Comparison of ENCODE assay signal across 13 cellular contexts in the genomic region with DNA sequence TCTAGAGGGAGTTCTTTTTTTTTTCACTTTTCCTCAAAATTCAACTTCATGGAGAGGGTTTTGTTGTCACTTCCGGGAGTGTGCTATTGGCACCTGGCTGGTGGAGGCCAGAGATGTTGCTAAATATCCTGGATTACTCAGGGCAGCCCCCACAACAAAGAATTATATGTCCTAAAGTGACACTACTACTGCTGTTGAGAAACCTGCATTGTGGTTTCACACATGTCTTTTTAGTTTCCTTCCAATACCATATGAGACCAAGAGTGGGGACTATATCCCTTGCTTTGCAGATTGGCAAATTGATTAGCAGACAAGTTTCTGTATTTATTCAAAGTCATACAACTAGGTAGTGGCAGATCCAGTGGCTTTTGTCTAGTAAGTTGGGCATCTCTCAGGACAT.
DNase-seq lines count a peak whose midpoint lies in the region; ATAC-seq and TF ChIP-seq lines count a peak whose summit lies in the region.
"Had no signal": no experiment of that assay in that cellular context is flagged by ENCODE, and none has a peak within 500 bp of the region (broad histone marks: within the 10 kb centered on the region; RNA-seq: fewer than 3 reads in every experiment).

No MANE protein-coding gene starts in this region.

- no peaks in the 10 kb centered on the region for H3K4me1 Mint-ChIP-seq in activated CD8-positive, alpha-beta T cell treated with anti-CD3 and anti-CD28 coated beads for 36 hours (ENCODE audit: low read depth)

- H3K27ac Mint-ChIP-seq in activated CD8-positive, alpha-beta T cell treated with anti-CD3 and anti-CD28 coated beads for 36 hours, result no peak overlapping the region

- peak; percentile 66 for ATAC-seq in GM18520 (IDR thresholded peaks at IDR 0.05; ENCODE audit: unreplicated experiment)
- ATAC-seq in GM21367 (IDR thresholded peaks at IDR 0.05; ENCODE audit: unreplicated experiment), result peak; percentile 68
- ATAC-seq in HG02885 (IDR thresholded peaks at IDR 0.05; ENCODE audit: poor library complexity, unreplicated experiment), result peak; percentile 69
- ATAC-seq in HG03520 (IDR thresholded peaks at IDR 0.05; ENCODE audit: unreplicated experiment), result peak; percentile 75
- ATAC-seq in activated CD8-positive, alpha-beta T cell treated with anti-CD3 and anti-CD28 coated beads for 36 hours, result no peak
- ATAC-seq: HepG2 had no signal

- no peaks in the 10 kb centered on the region for H3K36me3 Mint-ChIP-seq in activated CD8-positive, alpha-beta T cell treated with anti-CD3 and anti-CD28 coated beads for 36 hours (ENCODE audit: low read depth)

- no peaks in the 10 kb centered on the region for H3K27me3 Mint-ChIP-seq in activated CD8-positive, alpha-beta T cell treated with anti-CD3 and anti-CD28 coated beads for 36 hours

- CTCF ChIA-PET in activated CD8-positive, alpha-beta T cell treated with anti-CD3 and anti-CD28 coated beads for 36 hours (lab: Charles Lee), result no interaction called here

- no peak overlapping the region for H3K4me3 Mint-ChIP-seq in activated CD8-positive, alpha-beta T cell treated with anti-CD3 and anti-CD28 coated beads for 36 hours

- TF ChIP-seq CTCF in activated CD8-positive, alpha-beta T cell treated with anti-CD3 and anti-CD28 coated beads for 36 hours (IDR thresholded peaks at IDR 0.05), result no peak

- POLR2A ChIA-PET in activated CD8-positive, alpha-beta T cell treated with anti-CD3 and anti-CD28 coated beads for 36 hours (lab: Charles Lee), result no interaction called here

- intact Hi-C loops in activated CD8-positive, alpha-beta T cell treated with anti-CD3 and anti-CD28 coated beads for 36 hours (cut with micrococcal nuclease), result no loop called here

- H3K9me3 Mint-ChIP-seq in activated CD8-positive, alpha-beta T cell treated with anti-CD3 and anti-CD28 coated beads for 36 hours, result peaks cover 2% of the 10 kb centered on the region

- no peak for DNase-seq in activated T-cell treated with anti-CD3 and anti-CD28 coated beads, Interleukin-2, amount 50 U/mL, for 1 hour
- no peak for DNase-seq in activated CD8-positive, alpha-beta T cell treated with anti-CD3 and anti-CD28 coated beads for 36 hours
- DNase-seq in NCI-H187 treated with DMSO at 0.1 percent for 48 hours (lab: John Stamatoyannopoulos, UW), result no peak
- DNase-seq in glomerular visceral epithelial cell (ENCODE audit: extremely low spot score), result no peak
- DNase-seq: activated CD4-positive, alpha-beta T cell treated with anti-CD3 and anti-CD28 coated beads for 4 hours; AML-193; NCI-H1694 treated with DMSO at 0.1 percent for 48 hours; NK-92 treated with Interleukin-12 subunit alpha and Interleukin-12 subunit beta, amount 100 ng/mL, for 24 hours had no signal
